Comparison of ENCODE assay signal across 24 cellular contexts in the genomic region with DNA sequence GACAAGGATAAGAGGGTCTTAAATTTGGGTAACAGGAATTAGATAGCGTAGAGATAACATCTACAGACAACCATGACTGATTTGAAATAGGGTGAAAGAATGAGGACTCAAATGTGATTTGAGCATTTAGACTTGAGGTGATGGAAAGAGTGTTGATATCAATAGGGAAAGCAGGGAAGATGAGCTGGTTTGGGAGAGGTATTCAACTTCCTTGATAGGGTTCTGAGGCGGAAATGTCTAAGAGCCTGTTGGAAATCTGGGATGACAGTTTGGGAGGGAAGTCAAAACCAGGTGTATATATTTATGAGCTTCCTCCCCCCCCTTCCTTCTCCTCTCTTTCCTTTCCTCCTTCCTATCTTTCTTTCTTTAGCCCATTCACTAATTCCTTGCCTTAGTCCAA.
"Had no signal": no experiment of that assay in that cellular context is flagged by ENCODE, and none has a peak within 500 bp of the region (broad histone marks: within the 10 kb centered on the region; RNA-seq: fewer than 3 reads in every experiment).

No MANE protein-coding gene starts in this region.

- H3K4me3 Mint-ChIP-seq: dendritic cell treated with granulocyte-macrophage colony-stimulating factor and Interleukin-4, amounts not matched to agents 40 ng/mL and 50 ng/mL, for 4 days; endodermal cell; memory B cell; mesothelial cell of epicardium; naive B cell; nephron; stimulated activated naive B cell treated with anti-CD40 and anti-IgM and Interleukin-4, amounts not matched to agents 10 μg/mL and 1 μg/mL and 100 μg/mL, for 72 hours had no signal

- DNase-seq: colonic mucosa; effector CD8-positive, alpha-beta T cell; endodermal cell; foreskin fibroblast; gastrocnemius medialis; head of caudate nucleus; mucosa of descending colon; naive B cell; occipital lobe; ovary; posterior cingulate gyrus; psoas muscle; right cardiac atrium; spleen; stimulated activated CD4-positive, alpha-beta T cell treated with anti-CD3 and anti-CD28 coated beads, Interleukin-4, amount 100 ng/mL, for 4 hours; stimulated activated naive B cell treated with anti-CD40 and anti-IgM and Interleukin-4, amounts not matched to agents 10 μg/mL and 1 μg/mL and 100 μg/mL, for 72 hours; stomach; thyroid gland; trophoblast cell had no signal

- ATAC-seq: esophagus mucosa; gastrocnemius medialis; mucosa of descending colon; psoas muscle; right cardiac atrium; stimulated activated naive B cell treated with anti-CD40 and anti-IgM and Interleukin-4, amounts not matched to agents 10 μg/mL and 1 μg/mL and 100 μg/mL, for 72 hours had no signal

- H3K27me3 Mint-ChIP-seq: dendritic cell treated with granulocyte-macrophage colony-stimulating factor and Interleukin-4, amounts not matched to agents 40 ng/mL and 50 ng/mL, for 4 days; memory B cell had no signal

- H3K9me3 Mint-ChIP-seq: dendritic cell treated with granulocyte-macrophage colony-stimulating factor and Interleukin-4, amounts not matched to agents 40 ng/mL and 50 ng/mL, for 4 days; endodermal cell; memory B cell; mesothelial cell of epicardium; naive B cell; nephron; stimulated activated naive B cell treated with anti-CD40 and anti-IgM and Interleukin-4, amounts not matched to agents 10 μg/mL and 1 μg/mL and 100 μg/mL, for 72 hours had no signal

- H3K27ac Mint-ChIP-seq: dendritic cell treated with granulocyte-macrophage colony-stimulating factor and Interleukin-4, amounts not matched to agents 40 ng/mL and 50 ng/mL, for 4 days; endodermal cell; memory B cell; mesothelial cell of epicardium; nephron; stimulated activated naive B cell treated with anti-CD40 and anti-IgM and Interleukin-4, amounts not matched to agents 10 μg/mL and 1 μg/mL and 100 μg/mL, for 72 hours had no signal

- H3K4me1 Mint-ChIP-seq: naive B cell, nephron had no signal
